Comparison of ENCODE assay signal across 12 cellular contexts in the genomic region with DNA sequence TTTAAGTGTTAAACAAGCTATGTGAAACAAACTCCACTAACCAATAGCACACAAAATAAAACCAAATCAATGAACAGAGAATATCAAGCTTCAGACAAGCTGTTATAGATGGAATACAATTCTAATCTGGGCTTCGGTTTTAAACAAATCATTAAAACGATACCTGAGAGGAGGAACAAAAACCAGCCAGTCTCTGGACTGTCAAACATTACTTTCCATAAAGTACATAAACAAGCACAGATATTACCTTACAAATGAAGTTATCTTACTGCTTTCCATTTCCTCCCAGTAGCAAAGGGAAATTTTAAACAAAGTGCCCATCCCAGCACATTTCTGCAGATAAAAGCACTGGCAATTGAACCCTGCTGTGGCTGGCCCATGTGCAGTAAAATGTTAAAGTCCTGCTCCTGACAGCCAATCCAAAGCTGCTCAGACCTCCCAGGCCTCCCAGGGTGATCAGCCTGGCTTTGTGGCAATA.
DNase-seq lines count a peak whose midpoint lies in the region; ATAC-seq, FAIRE-seq and TF ChIP-seq lines count a peak whose summit lies in the region.
"Had no signal": no experiment of that assay in that cellular context is flagged by ENCODE, and none has a peak within 500 bp of the region (broad histone marks: within the 10 kb centered on the region; RNA-seq: fewer than 3 reads in every experiment).

No MANE protein-coding gene starts in this region.

- DNase-seq in GM12891 (ENCODE audit: insufficient read length, low spot score) (no peak), vagina (ENCODE audit: extremely low spot score in 2 of 2) (no peak), NK-92 (lab: John Stamatoyannopoulos, UW; ENCODE audit: unreplicated experiment) (no peak), DMS 273 (lab: John Stamatoyannopoulos, UW; ENCODE audit: unreplicated experiment) (no peak)
- no peak for DNase-seq in activated naive CD8-positive, alpha-beta T cell treated with anti-CD3 and anti-CD28 coated beads for 36 hours
- DNase-seq in stimulated activated CD4-positive, alpha-beta T cell treated with anti-CD3 and anti-CD28 coated beads, Interleukin-1b, Interleukin-23, amount 100 ng/mL, for 48 hours = no peak
- DNase-seq: activated effector memory CD4-positive, alpha-beta T cell treated with Interleukin-2 at 50 U/mL for 16 hours; Calu3; naive thymus-derived CD4-positive, alpha-beta T cell; Right ventricle myocardium superior had no signal

- no peak for TF ChIP-seq CTCF in vagina (IDR thresholded peaks at IDR 0.05)

- H3K27me3 ChIP-seq in vagina = no peaks in the 10 kb centered on the region

- no peak overlapping the region for H3K27ac ChIP-seq in vagina

- peaks cover 1% of the 10 kb centered on the region for H3K36me3 Mint-ChIP-seq in activated naive CD8-positive, alpha-beta T cell treated with anti-CD3 and anti-CD28 coated beads for 36 hours
- H3K36me3 Mint-ChIP-seq: naive thymus-derived CD4-positive, alpha-beta T cell had no signal

- H3K27ac Mint-ChIP-seq in activated naive CD8-positive, alpha-beta T cell treated with anti-CD3 and anti-CD28 coated beads for 36 hours = peak overlapping the region; percentile 7
- H3K27ac Mint-ChIP-seq: naive thymus-derived CD4-positive, alpha-beta T cell had no signal

- intact Hi-C loops in vagina (cut with DNase I) = no loop called here

- H3K4me3 ChIP-seq in vagina = no peak overlapping the region

- ATAC-seq in GM21390 (IDR thresholded peaks at IDR 0.05; ENCODE audit: unreplicated experiment) (peak; percentile 86), HG03159 (IDR thresholded peaks at IDR 0.05; ENCODE audit: unreplicated experiment) (peak; percentile 72)
- ATAC-seq: naive thymus-derived CD4-positive, alpha-beta T cell had no signal

- peak; percentile 81 for FAIRE-seq in GM12891 (lab: Jason Lieb, UNC)

- H3K9me3 ChIP-seq in vagina = no peaks in the 10 kb centered on the region

- no peaks in the 10 kb centered on the region for H3K9me3 Mint-ChIP-seq in activated naive CD8-positive, alpha-beta T cell treated with anti-CD3 and anti-CD28 coated beads for 36 hours
- H3K9me3 Mint-ChIP-seq: naive thymus-derived CD4-positive, alpha-beta T cell had no signal

- H3K4me3 Mint-ChIP-seq in activated naive CD8-positive, alpha-beta T cell treated with anti-CD3 and anti-CD28 coated beads for 36 hours = peak overlapping the region; percentile 38
- H3K4me3 Mint-ChIP-seq: naive thymus-derived CD4-positive, alpha-beta T cell had no signal

- TF ChIP-seq POLR2A in GM12891 (IDR thresholded peaks at IDR 0.05; ENCODE audit: low read depth, low read length) (no peak), vagina (IDR thresholded peaks at IDR 0.05) (no peak)

- H3K27me3 Mint-ChIP-seq in activated naive CD8-positive, alpha-beta T cell treated with anti-CD3 and anti-CD28 coated beads for 36 hours = no peaks in the 10 kb centered on the region
- H3K27me3 Mint-ChIP-seq: naive thymus-derived CD4-positive, alpha-beta T cell had no signal

- no peaks in the 10 kb centered on the region for H3K36me3 ChIP-seq in vagina

- H3K4me1 Mint-ChIP-seq in activated naive CD8-positive, alpha-beta T cell treated with anti-CD3 and anti-CD28 coated beads for 36 hours = peaks cover 42% of the 10 kb centered on the region
- H3K4me1 Mint-ChIP-seq: naive thymus-derived CD4-positive, alpha-beta T cell had no signal

- H3K4me1 ChIP-seq in vagina = no peaks in the 10 kb centered on the region

TF ChIP-seq in GM12891, 5 proteins besides CTCF, POLR2A, EP300 and RAD21:
- TF ChIP-seq POLR2AphosphoS5 (IDR thresholded peaks at IDR 0.05; ENCODE audit: low read depth, low read length) (no peak), TAF1 (IDR thresholded peaks at IDR 0.05; ENCODE audit: low read depth, low read length) (no peak), SPI1 (IDR thresholded peaks at IDR 0.05; ENCODE audit: low read depth, low read length) (no peak), PAX5 (IDR thresholded peaks at IDR 0.05; ENCODE audit: insufficient read depth, low read length, severe bottlenecking) (no peak), POU2F2 (IDR thresholded peaks at IDR 0.05; ENCODE audit: low read depth, low read length) (no peak)
TF ChIP-seq in GM12891: peak in this region for 0.
